ENCODE assay signal across 1 cellular context in the genomic region with DNA sequence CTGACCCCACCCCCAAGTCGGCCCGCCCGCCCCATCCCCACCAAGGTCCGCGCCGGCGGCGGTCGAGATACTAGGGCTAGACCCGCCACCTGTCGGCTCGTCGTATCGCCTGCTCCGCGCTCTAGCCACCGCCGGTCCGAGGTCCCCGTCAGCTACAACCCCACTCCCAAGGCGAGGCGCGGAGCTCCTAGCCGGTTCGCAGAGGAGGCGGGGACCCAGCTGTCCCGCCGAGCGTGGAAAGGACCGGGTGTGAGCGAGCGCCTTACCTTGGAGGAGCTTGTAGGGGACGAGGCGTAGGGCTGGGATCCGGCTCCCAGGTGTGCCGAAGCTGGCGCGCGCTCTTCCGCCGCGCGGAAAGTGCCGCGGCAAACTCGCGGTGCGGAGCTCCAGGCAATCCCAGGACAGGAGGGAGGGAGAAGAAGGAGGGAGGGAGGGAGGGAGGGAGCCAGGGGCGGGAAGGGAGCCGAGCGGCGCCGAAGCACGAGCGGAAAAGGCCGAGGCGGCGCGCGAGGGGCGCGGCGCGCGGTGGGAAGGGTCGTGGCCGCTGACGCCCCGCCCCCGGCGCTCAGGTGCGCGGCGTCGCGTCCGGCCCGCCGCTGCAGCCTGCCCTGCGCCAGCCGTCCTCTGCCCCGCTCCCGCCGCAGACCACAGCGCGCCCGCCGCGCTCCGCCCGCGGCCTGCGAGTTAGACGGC.
TF ChIP-seq lines count a peak whose summit lies in the region.

A gene with protein sequence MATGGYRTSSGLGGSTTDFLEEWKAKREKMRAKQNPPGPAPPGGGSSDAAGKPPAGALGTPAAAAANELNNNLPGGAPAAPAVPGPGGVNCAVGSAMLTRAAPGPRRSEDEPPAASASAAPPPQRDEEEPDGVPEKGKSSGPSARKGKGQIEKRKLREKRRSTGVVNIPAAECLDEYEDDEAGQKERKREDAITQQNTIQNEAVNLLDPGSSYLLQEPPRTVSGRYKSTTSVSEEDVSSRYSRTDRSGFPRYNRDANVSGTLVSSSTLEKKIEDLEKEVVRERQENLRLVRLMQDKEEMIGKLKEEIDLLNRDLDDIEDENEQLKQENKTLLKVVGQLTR (minus strand): TSS at position 359 of the 693 bp plus-strand sequence. CDS start 720 bp downstream, outside the sequence.

TF ChIP-seq in GM12878, 131 proteins besides CTCF, POLR2A, EP300 and RAD21:
- TF ChIP-seq SMAD1 (IDR thresholded peaks at IDR 0.05; ENCODE audit: low read depth, partially characterized antibody): no peak
- TF ChIP-seq NRF1 (conservative IDR thresholded peaks at IDR 0.05; ENCODE audit: low read depth, low read length): no peak
- peak; percentile 57; the same call in 1 of the 2 replicates for TF ChIP-seq LARP7 (IDR thresholded peaks at IDR 0.05)
- peak; percentile 37; the same call in 1 of the 2 replicates for TF ChIP-seq SMC3 (IDR thresholded peaks at IDR 0.05; ENCODE audit: borderline replicate concordance, low read length)
- peak; percentile 22; the same call in 1 of the 2 replicates for TF ChIP-seq CREM (IDR thresholded peaks at IDR 0.05; ENCODE audit: low read depth)
- no peak for TF ChIP-seq NFXL1 (IDR thresholded peaks at IDR 0.05; ENCODE audit: borderline replicate concordance)
- no peak for TF ChIP-seq KLF5 (IDR thresholded peaks at IDR 0.05; ENCODE audit: partially characterized antibody)
- TF ChIP-seq, protein P1, sequence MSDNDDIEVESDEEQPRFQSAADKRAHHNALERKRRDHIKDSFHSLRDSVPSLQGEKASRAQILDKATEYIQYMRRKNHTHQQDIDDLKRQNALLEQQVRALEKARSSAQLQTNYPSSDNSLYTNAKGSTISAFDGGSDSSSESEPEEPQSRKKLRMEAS (IDR thresholded peaks at IDR 0.05; ENCODE audit: low read depth, low read length): no peak
- TF ChIP-seq IKZF2 (IDR thresholded peaks at IDR 0.05): no peak
- 0 out of 2 replicates have a peak, but pooled peaks have one; percentile 13 for TF ChIP-seq CBX5 (IDR thresholded peaks at IDR 0.05; ENCODE audit: low read depth)
- TF ChIP-seq, protein P2, sequence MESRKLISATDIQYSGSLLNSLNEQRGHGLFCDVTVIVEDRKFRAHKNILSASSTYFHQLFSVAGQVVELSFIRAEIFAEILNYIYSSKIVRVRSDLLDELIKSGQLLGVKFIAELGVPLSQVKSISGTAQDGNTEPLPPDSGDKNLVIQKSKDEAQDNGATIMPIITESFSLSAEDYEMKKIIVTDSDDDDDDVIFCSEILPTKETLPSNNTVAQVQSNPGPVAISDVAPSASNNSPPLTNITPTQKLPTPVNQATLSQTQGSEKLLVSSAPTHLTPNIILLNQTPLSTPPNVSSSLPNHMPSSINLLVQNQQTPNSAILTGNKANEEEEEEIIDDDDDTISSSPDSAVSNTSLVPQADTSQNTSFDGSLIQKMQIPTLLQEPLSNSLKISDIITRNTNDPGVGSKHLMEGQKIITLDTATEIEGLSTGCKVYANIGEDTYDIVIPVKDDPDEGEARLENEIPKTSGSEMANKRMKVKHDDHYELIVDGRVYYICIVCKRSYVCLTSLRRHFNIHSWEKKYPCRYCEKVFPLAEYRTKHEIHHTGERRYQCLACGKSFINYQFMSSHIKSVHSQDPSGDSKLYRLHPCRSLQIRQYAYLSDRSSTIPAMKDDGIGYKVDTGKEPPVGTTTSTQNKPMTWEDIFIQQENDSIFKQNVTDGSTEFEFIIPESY (IDR thresholded peaks at IDR 0.05): no peak
- TF ChIP-seq BCL11A (IDR thresholded peaks at IDR 0.05; ENCODE audit: low read depth, low read length): no peak
- TF ChIP-seq SIN3A (IDR thresholded peaks at IDR 0.05; ENCODE audit: low read depth, low read length): peak; percentile 50; the same call in 1 of the 2 replicates
- TF ChIP-seq CHD4 (IDR thresholded peaks at IDR 0.05): no peak
- TF ChIP-seq, protein P3, sequence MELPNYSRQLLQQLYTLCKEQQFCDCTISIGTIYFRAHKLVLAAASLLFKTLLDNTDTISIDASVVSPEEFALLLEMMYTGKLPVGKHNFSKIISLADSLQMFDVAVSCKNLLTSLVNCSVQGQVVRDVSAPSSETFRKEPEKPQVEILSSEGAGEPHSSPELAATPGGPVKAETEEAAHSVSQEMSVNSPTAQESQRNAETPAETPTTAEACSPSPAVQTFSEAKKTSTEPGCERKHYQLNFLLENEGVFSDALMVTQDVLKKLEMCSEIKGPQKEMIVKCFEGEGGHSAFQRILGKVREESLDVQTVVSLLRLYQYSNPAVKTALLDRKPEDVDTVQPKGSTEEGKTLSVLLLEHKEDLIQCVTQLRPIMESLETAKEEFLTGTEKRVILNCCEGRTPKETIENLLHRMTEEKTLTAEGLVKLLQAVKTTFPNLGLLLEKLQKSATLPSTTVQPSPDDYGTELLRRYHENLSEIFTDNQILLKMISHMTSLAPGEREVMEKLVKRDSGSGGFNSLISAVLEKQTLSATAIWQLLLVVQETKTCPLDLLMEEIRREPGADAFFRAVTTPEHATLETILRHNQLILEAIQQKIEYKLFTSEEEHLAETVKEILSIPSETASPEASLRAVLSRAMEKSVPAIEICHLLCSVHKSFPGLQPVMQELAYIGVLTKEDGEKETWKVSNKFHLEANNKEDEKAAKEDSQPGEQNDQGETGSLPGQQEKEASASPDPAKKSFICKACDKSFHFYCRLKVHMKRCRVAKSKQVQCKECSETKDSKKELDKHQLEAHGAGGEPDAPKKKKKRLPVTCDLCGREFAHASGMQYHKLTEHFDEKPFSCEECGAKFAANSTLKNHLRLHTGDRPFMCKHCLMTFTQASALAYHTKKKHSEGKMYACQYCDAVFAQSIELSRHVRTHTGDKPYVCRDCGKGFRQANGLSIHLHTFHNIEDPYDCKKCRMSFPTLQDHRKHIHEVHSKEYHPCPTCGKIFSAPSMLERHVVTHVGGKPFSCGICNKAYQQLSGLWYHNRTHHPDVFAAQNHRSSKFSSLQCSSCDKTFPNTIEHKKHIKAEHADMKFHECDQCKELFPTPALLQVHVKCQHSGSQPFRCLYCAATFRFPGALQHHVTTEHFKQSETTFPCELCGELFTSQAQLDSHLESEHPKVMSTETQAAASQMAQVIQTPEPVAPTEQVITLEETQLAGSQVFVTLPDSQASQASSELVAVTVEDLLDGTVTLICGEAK (IDR thresholded peaks at IDR 0.05; ENCODE audit: borderline replicate concordance): no peak
- no peak for TF ChIP-seq ATF7 (IDR thresholded peaks at IDR 0.05; ENCODE audit: low read depth)
- TF ChIP-seq BHLHE40 (IDR thresholded peaks at IDR 0.05; ENCODE audit: borderline replicate concordance in 1 of 2, low read depth in 2 of 2, low read length in 1 of 2): peak in 1 of 2 experiments; percentile 70; a peak in 1 of 4 replicates
- no peak for TF ChIP-seq KDM1A (IDR thresholded peaks at IDR 0.05; ENCODE audit: borderline replicate concordance)
- no peak for TF ChIP-seq EZH2 (IDR thresholded peaks at IDR 0.05; ENCODE audit: borderline replicate concordance, control insufficient read depth, low read depth, low read length)
- TF ChIP-seq HDGF (IDR thresholded peaks at IDR 0.05): 0 out of 2 replicates have a peak, but pooled peaks have one; percentile 35
- TF ChIP-seq IKZF1 (conservative IDR thresholded peaks at IDR 0.05): peak; percentile 85
- TF ChIP-seq HDAC2 (IDR thresholded peaks at IDR 0.05): no peak
- no peak for TF ChIP-seq BACH1 (IDR thresholded peaks at IDR 0.05; ENCODE audit: borderline replicate concordance)
- TF ChIP-seq, protein P4, sequence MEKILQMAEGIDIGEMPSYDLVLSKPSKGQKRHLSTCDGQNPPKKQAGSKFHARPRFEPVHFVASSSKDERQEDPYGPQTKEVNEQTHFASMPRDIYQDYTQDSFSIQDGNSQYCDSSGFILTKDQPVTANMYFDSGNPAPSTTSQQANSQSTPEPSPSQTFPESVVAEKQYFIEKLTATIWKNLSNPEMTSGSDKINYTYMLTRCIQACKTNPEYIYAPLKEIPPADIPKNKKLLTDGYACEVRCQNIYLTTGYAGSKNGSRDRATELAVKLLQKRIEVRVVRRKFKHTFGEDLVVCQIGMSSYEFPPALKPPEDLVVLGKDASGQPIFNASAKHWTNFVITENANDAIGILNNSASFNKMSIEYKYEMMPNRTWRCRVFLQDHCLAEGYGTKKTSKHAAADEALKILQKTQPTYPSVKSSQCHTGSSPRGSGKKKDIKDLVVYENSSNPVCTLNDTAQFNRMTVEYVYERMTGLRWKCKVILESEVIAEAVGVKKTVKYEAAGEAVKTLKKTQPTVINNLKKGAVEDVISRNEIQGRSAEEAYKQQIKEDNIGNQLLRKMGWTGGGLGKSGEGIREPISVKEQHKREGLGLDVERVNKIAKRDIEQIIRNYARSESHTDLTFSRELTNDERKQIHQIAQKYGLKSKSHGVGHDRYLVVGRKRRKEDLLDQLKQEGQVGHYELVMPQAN (conservative IDR thresholded peaks at IDR 0.05): 0 out of 2 replicates have a peak, but pooled peaks have one; percentile 37
- no peak for TF ChIP-seq POU2F2 (IDR thresholded peaks at IDR 0.05; ENCODE audit: borderline replicate concordance, low read depth, low read length)
- TF ChIP-seq, protein P5, sequence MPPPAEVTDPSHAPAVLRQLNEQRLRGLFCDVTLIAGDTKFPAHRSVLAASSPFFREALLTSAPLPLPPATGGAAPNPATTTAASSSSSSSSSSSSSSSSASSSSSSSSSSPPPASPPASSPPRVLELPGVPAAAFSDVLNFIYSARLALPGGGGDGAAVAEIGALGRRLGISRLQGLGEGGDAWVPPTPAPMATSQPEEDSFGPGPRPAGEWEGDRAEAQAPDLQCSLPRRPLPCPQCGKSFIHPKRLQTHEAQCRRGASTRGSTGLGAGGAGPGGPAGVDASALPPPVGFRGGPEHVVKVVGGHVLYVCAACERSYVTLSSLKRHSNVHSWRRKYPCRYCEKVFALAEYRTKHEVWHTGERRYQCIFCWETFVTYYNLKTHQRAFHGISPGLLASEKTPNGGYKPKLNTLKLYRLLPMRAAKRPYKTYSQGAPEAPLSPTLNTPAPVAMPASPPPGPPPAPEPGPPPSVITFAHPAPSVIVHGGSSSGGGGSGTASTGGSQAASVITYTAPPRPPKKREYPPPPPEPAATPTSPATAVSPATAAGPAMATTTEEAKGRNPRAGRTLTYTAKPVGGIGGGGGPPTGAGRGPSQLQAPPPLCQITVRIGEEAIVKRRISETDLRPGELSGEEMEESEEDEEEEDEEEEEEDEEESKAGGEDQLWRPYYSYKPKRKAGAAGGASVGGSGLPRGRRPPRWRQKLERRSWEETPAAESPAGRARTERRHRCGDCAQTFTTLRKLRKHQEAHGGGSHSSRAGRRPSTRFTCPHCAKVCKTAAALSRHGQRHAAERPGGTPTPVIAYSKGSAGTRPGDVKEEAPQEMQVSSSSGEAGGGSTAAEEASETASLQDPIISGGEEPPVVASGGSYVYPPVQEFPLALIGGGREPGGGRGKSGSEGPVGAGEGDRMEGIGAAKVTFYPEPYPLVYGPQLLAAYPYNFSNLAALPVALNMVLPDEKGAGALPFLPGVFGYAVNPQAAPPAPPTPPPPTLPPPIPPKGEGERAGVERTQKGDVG (CRISPR knock-in tag; IDR thresholded peaks at IDR 0.05): no peak
